In the genomic region with DNA sequence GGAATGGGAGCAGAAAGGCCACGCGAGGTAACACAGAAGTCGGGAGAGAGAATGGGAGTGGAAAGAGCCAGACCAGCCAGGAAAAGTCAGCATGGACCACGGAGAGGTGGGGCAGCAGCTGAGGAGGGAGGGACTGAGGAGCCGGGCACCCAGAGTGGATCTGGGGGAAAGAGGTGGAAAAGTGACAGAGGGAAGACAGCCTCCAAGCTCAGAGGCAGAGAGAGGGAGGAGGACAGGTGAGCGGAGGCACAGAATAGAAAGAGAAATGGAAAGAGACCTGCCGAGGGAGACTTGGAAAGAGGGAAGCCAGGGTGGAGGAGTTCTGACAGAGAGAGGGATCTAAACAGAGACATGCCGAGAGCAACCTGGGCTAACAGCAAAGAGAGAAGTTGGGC, we compare ENCODE assay signal across 1 cellular context.
TF ChIP-seq lines count a peak whose summit lies in the region.

No MANE protein-coding gene starts in this region.

TF ChIP-seq in SK-N-SH treated with all-trans-retinoic acid at 6 μM for 48 hours, 23 proteins besides CTCF, POLR2A, EP300 and RAD21 (continued from another document):
- TF ChIP-seq, protein P1, sequence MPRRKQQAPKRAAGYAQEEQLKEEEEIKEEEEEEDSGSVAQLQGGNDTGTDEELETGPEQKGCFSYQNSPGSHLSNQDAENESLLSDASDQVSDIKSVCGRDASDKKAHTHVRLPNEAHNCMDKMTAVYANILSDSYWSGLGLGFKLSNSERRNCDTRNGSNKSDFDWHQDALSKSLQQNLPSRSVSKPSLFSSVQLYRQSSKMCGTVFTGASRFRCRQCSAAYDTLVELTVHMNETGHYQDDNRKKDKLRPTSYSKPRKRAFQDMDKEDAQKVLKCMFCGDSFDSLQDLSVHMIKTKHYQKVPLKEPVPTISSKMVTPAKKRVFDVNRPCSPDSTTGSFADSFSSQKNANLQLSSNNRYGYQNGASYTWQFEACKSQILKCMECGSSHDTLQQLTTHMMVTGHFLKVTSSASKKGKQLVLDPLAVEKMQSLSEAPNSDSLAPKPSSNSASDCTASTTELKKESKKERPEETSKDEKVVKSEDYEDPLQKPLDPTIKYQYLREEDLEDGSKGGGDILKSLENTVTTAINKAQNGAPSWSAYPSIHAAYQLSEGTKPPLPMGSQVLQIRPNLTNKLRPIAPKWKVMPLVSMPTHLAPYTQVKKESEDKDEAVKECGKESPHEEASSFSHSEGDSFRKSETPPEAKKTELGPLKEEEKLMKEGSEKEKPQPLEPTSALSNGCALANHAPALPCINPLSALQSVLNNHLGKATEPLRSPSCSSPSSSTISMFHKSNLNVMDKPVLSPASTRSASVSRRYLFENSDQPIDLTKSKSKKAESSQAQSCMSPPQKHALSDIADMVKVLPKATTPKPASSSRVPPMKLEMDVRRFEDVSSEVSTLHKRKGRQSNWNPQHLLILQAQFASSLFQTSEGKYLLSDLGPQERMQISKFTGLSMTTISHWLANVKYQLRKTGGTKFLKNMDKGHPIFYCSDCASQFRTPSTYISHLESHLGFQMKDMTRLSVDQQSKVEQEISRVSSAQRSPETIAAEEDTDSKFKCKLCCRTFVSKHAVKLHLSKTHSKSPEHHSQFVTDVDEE (CRISPR knock-in tag; IDR thresholded peaks at IDR 0.05) = no peak
- TF ChIP-seq SNAI2 (CRISPR knock-in tag; IDR thresholded peaks at IDR 0.05) (no peak), RARB (CRISPR knock-in tag; IDR thresholded peaks at IDR 0.05) (no peak), ZFP3 (CRISPR knock-in tag; IDR thresholded peaks at IDR 0.05) (no peak), TCF4 (CRISPR knock-in tag; IDR thresholded peaks at IDR 0.05; ENCODE audit: borderline replicate concordance) (no peak), CSDC2 (CRISPR knock-in tag; IDR thresholded peaks at IDR 0.05) (no peak), ZC3H10 (CRISPR knock-in tag; IDR thresholded peaks at IDR 0.05) (no peak), PPARA (CRISPR knock-in tag; IDR thresholded peaks at IDR 0.05; ENCODE audit: borderline replicate concordance) (no peak), ZFP30 (CRISPR knock-in tag; IDR thresholded peaks at IDR 0.05) (no peak), GLIS3 (CRISPR knock-in tag; IDR thresholded peaks at IDR 0.05) (no peak)
- TF ChIP-seq, protein P2, sequence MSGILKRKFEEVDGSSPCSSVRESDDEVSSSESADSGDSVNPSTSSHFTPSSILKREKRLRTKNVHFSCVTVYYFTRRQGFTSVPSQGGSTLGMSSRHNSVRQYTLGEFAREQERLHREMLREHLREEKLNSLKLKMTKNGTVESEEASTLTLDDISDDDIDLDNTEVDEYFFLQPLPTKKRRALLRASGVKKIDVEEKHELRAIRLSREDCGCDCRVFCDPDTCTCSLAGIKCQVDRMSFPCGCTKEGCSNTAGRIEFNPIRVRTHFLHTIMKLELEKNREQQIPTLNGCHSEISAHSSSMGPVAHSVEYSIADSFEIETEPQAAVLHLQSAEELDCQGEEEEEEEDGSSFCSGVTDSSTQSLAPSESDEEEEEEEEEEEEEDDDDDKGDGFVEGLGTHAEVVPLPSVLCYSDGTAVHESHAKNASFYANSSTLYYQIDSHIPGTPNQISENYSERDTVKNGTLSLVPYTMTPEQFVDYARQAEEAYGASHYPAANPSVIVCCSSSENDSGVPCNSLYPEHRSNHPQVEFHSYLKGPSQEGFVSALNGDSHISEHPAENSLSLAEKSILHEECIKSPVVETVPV (CRISPR knock-in tag; IDR thresholded peaks at IDR 0.05) = no peak
